11 cellular contexts compared by ENCODE assay signal in the genomic region with DNA sequence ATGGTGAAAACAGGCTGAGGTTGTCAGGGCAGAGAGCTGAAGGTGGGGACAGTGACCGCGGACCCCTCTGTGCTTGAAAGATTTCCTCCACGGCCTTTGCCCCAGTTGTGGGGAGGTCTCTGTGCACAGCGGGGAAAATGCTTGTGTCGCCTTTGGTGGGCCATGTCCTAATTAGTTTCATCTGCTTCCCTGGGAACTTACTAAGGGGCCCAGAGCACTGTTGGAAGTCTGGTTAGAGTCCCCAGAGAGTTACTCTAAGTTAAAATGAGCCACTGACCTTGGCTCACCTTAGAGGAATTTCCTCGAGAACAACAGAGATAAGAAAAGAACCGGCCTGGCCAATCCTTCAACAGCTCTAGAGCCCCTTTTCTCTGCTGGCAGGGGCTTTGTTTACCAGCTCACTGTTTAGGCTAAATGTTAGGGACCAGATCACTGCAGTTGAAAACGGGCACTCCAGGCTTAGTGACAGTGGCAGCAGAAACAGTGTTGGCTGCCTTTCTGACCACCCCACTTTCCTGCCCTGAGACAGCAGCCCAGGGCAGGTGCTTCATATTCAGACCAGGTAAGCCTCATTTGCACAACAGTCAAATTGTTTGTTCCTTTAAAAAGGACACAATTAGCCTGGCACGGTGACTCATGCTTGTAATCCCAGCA. TPM values are rescaled to one million over a fixed set of nuclear protein-coding genes. Genes with fewer than 3 reads are reported as not detected.
DNase-seq lines count a peak whose midpoint lies in the region; ATAC-seq, FAIRE-seq and TF ChIP-seq lines count a peak whose summit lies in the region.
"Had no signal": no experiment of that assay in that cellular context is flagged by ENCODE, and none has a peak within 500 bp of the region (broad histone marks: within the 10 kb centered on the region; RNA-seq: fewer than 3 reads in every experiment).

No MANE protein-coding gene starts in this region.

- no peak overlapping the region for H3K9ac ChIP-seq in H9 (ENCODE audit: extremely low read depth, insufficient read length, low read length)

- H2BK120ac ChIP-seq in H9 (ENCODE audit: low read depth, low read length, poor library complexity, severe bottlenecking): no peak overlapping the region

- no peak overlapping the region for H3K4ac ChIP-seq in H9 (ENCODE audit: low read depth, low read length)

- H3K79me1 ChIP-seq in H9 (ENCODE audit: insufficient read depth, low read depth, low read length, poor library complexity, severe bottlenecking): peaks cover 7% of the 10 kb centered on the region

- intact Hi-C loops in ascending aorta (cut with DNase I): no loop called here
- intact Hi-C loops in sciatic nerve (cut with DNase I): no loop called here

- no peak overlapping the region for H3T11ph ChIP-seq in H9 (ENCODE audit: low read length)

- H3K4me1 ChIP-seq in H9 (ENCODE audit: insufficient read depth, low read length) (peaks cover 6% of the 10 kb centered on the region; the same call in 1 of the 2 replicates), ascending aorta (peaks cover 8 to 12% of the 10 kb centered on the region in 2 donors)

- no peaks in the 10 kb centered on the region for H3K27me3 ChIP-seq in H9 (ENCODE audit: insufficient read depth, low read length)
- no peaks in the 10 kb centered on the region for H3K27me3 ChIP-seq in ascending aorta

- H3K9me3 ChIP-seq in H9 (ENCODE audit: control insufficient read depth, low read depth, low read length) (no peaks in the 10 kb centered on the region), ascending aorta (no peaks in the 10 kb centered on the region)

- H4K5ac ChIP-seq in H9 (ENCODE audit: insufficient read length, low read depth, low read length): no peak overlapping the region

- H3K27ac ChIP-seq in H9 (ENCODE audit: insufficient read length, low read depth, low read length) (no peak overlapping the region), ascending aorta (peak overlapping the region; percentile 54 to 69)

- H3K4me3 Mint-ChIP-seq in H9: peak overlapping the region; percentile 17 to 29; a peak in 2 of 5 replicates
- H3K4me3 Mint-ChIP-seq: CD8-positive, alpha-beta T cell had no signal

- H3K79me2 ChIP-seq in H9 (ENCODE audit: insufficient read depth, low read length): no peaks in the 10 kb centered on the region

- WGBS in H9 (ENCODE audit: extremely low coverage, insufficient read length, low lambda C conversion rate): no CpG with 5 or more reads among the region's 9 CpGs

- H3K27me3 Mint-ChIP-seq in H9 (ENCODE audit: low read depth): peaks cover 23% of the 10 kb centered on the region

- peaks cover 25 to 55% (median 44%) of the 10 kb centered on the region in 3 experiments; a peak in 6 of 7 replicates for H3K36me3 Mint-ChIP-seq in H9 (ENCODE audit: insufficient read depth in 1 of 3, low read depth in 3 of 3)

- FAIRE-seq in urothelium cell line (lab: Jason Lieb, UNC): no peak
- FAIRE-seq: HTR-8/SVneo had no signal

- H4K20me1 ChIP-seq in H9 (ENCODE audit: control insufficient read depth, insufficient read depth, insufficient read length): no peaks in the 10 kb centered on the region

- peaks cover 3% of the 10 kb centered on the region for H3K23me2 ChIP-seq in H9 (ENCODE audit: insufficient read length, low read depth, low read length, poor library complexity, severe bottlenecking)

- H3K4me1 Mint-ChIP-seq in H9: peaks cover 15 to 22% of the 10 kb centered on the region in 2 experiments

- no peak overlapping the region for H2AFZ ChIP-seq in H9 (ENCODE audit: low read length)

- H3K18ac ChIP-seq in H9 (ENCODE audit: insufficient read length, low read depth, low read length): no peak overlapping the region

- H3K4me3 ChIP-seq in ascending aorta: no peak overlapping the region

- no peaks in the 10 kb centered on the region for H3K9me3 Mint-ChIP-seq in H9
- H3K9me3 Mint-ChIP-seq: CD8-positive, alpha-beta T cell had no signal

- no peak overlapping the region for H2AK5ac ChIP-seq in H9 (ENCODE audit: insufficient read length, low read length)

- no peak overlapping the region for H4K8ac ChIP-seq in H9 (replicated peaks; ENCODE audit: insufficient read length, low read depth, low read length)

- DNase-seq in H9: peak; percentile 74
- DNase-seq in ascending aorta (ENCODE audit: low spot score in 2 of 2): no peak
- DNase-seq in iPS DF 19.7 (ENCODE audit: low read depth, low spot score): peak; percentile 56
- DNase-seq in sciatic nerve (ENCODE audit: low spot score): no peak
- DNase-seq in NCI-H446 (lab: John Stamatoyannopoulos, UW): no peak
- no peak for DNase-seq in left lobe of liver (ENCODE audit: low spot score)
- DNase-seq in HK-2 (ENCODE audit: unreplicated experiment): no peak
- DNase-seq in urothelium cell line (ENCODE audit: low spot score): no peak
- DNase-seq: CD8-positive, alpha-beta T cell; GOT3 had no signal

- H2BK5ac ChIP-seq in H9 (ENCODE audit: insufficient read length, low read length): no peak overlapping the region

- H3K56ac ChIP-seq in H9 (ENCODE audit: insufficient read length, low read depth, low read length): no peak overlapping the region

- no peak overlapping the region for H3K23ac ChIP-seq in H9 (ENCODE audit: insufficient read length, low read depth, low read length)

- H3K14ac ChIP-seq in H9 (ENCODE audit: insufficient read depth, low read length): no peak overlapping the region

- no peak overlapping the region for H2BK20ac ChIP-seq in H9 (ENCODE audit: low read depth, low read length, poor library complexity, severe bottlenecking)

- no peak overlapping the region for H4K91ac ChIP-seq in H9 (ENCODE audit: insufficient read length, low read depth, low read length)

- ATAC-seq in sciatic nerve (peak; percentile 67), left lobe of liver (no peak)
- ATAC-seq: CD8-positive, alpha-beta T cell had no signal

- H3K4me2 ChIP-seq in H9 (ENCODE audit: insufficient read depth, insufficient read length, low read length): no peak overlapping the region

- peak overlapping the region; percentile 59 to 91 (median 82); a peak in 5 of 7 replicates for H3K27ac Mint-ChIP-seq in H9
- H3K27ac Mint-ChIP-seq: CD8-positive, alpha-beta T cell had no signal

- TF ChIP-seq CTCF in H9 (conservative IDR thresholded peaks at IDR 0.05) (no peak), ascending aorta (IDR thresholded peaks at IDR 0.05) (no peak)

- no peak overlapping the region for H2BK12ac ChIP-seq in H9 (ENCODE audit: insufficient read length, low read depth, low read length)

- no peak overlapping the region for H2BK15ac ChIP-seq in H9 (ENCODE audit: low read depth, low read length)

- peaks cover 31 to 57% of the 10 kb centered on the region in 2 donors for H3K36me3 ChIP-seq in ascending aorta

RNA-seq across cellular contexts. Expression of gene CRCP, which starts 38.0 kb away (rescaled TPM):
- total RNA-seq in H9 (2021) (37.9 and 39.0 TPM in 2 replicates), ascending aorta (129 TPM), sciatic nerve (31.2 TPM), left lobe of liver (17.5 TPM)

RNA-seq across cellular contexts. Expression of gene TPST1, which starts 52.5 kb away (rescaled TPM):
- total RNA-seq in H9 (2021): 12.5 and 15.9 TPM in 2 replicates
- total RNA-seq in ascending aorta: 21.9 TPM
- 29.0 TPM for total RNA-seq in sciatic nerve
- 14.5 TPM for total RNA-seq in left lobe of liver

Comparison
In these comparisons a context has a peak if more than half of its experiments do, and no peak if none do; other contexts are left out.
1. DNase-seq: peak in H9 (single experiment) and iPS DF 19.7 (single experiment); none in ascending aorta (0 of 2), sciatic nerve (single experiment), NCI-H446 (0 of 2), left lobe of liver (single experiment), HK-2 (single experiment) and urothelium cell line (single experiment).